Comparison of ENCODE assay signal across 20 cellular contexts in the genomic region with DNA sequence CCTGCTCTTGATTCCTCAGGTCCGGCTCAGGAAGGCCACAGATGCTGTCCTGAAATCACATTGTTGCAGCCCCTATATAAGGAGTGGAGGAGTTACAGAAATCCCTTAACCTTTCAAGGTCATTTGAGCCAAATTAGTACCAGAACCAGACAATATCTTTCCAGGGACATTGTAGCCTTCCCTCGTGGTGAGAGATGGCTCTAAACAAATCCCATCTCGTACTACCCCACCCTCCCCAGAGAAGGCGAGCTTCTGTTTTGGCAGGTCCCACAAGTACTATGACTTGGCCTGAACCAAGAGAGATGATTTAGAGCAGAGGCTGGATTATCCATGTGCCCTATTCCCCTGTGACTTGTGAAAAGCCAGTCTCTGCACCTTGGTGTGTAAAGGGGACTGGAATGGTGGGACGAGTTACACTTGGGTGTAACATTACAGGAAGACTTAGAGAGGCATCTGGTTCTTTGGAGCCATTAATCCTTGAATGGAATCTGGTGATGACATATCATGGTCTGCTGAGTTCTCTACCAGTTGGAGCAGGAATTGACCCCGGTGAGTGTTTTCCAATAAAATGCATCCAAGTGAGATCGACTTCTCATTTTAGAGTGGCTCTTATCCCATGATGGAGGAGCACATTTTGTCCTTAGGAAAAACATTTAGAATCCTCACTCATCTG. TPM values are rescaled to one million over a fixed set of nuclear protein-coding genes. Genes with fewer than 3 reads are reported as not detected.
"Had no signal": no experiment of that assay in that cellular context is flagged by ENCODE, and none has a peak within 500 bp of the region (broad histone marks: within the 10 kb centered on the region; RNA-seq: fewer than 3 reads in every experiment).

A gene (minus strand): TSS at position 51 of the 673 bp plus-strand sequence. CDS start 16,134 bp downstream, outside the sequence.

- H3K27ac ChIP-seq: cardiac muscle cell, foreskin keratinocyte, sigmoid colon, upper lobe of right lung had no signal

- H3K27me3 ChIP-seq: cardiac muscle cell, foreskin keratinocyte, sigmoid colon, upper lobe of right lung had no signal

- H3K9me3 ChIP-seq: mucosa of descending colon, sigmoid colon, upper lobe of right lung had no signal

- H3K4me1 ChIP-seq: foreskin keratinocyte, sigmoid colon, upper lobe of right lung had no signal

- DNase-seq: activated CD4-positive, alpha-beta T cell treated with anti-CD3 and anti-CD28 coated beads, Interleukin-2, amount 50 U/mL, for 4 hours; activated gamma-delta T cell treated with Interleukin-2 at 50 U/mL for 16 hours; effector memory CD4-positive, alpha-beta T cell; foreskin keratinocyte; hypothalamus; mucosa of descending colon; naive B cell; sigmoid colon; stimulated activated CD4-positive, alpha-beta T cell treated with anti-CD3 and anti-CD28 coated beads, Interleukin-1b, Interleukin-23, amount 100 ng/mL, for 48 hours; stimulated activated CD8-positive, alpha-beta memory T cell treated with anti-CD3 and anti-CD28 coated beads, Interleukin-4, amount 100 ng/mL, for 48 hours; stimulated activated naive CD4-positive, alpha-beta T cell; upper lobe of right lung had no signal

- H3K36me3 ChIP-seq: cardiac muscle cell, sigmoid colon, upper lobe of right lung had no signal

- H3K4me3 ChIP-seq: cardiac muscle cell, mucosa of descending colon, sigmoid colon, upper lobe of right lung had no signal

RNA-seq across cellular contexts. Expression of the gene that starts here (rescaled TPM):
- total RNA-seq: activated CD8-positive, alpha-beta memory T cell treated with anti-CD3 and anti-CD28 coated beads for 36 hours; activated naive CD4-positive, alpha-beta T cell treated with anti-CD3 and anti-CD28 coated beads, Interleukin-2, amount 50 U/mL, for 72 hours; cardiac muscle cell; chondrocyte; endothelial cell of umbilical vein; foreskin keratinocyte; liver; mucosa of descending colon; osteocyte; pulmonary artery endothelial cell; sigmoid colon; upper lobe of right lung had no signal
